13 cellular contexts compared by ENCODE assay signal in genomic region chr6:122853259-122853995, GRCh38.
DNase-seq lines count a peak whose midpoint lies in the region; ATAC-seq and TF ChIP-seq lines count a peak whose summit lies in the region.
"Had no signal": no experiment of that assay in that cellular context is flagged by ENCODE, and none has a peak within 500 bp of the region (broad histone marks: within the 10 kb centered on the region; RNA-seq: fewer than 3 reads in every experiment).

No MANE protein-coding gene starts in this region.

- H3K27ac Mint-ChIP-seq in stimulated activated naive B cell treated with anti-CD40 and anti-IgM and Interleukin-4, amounts not matched to agents 10 μg/mL and 1 μg/mL and 100 μg/mL, for 72 hours = no peak overlapping the region
- H3K27ac Mint-ChIP-seq: T-helper 2 cell treated with Interferon-gamma antibody and Interleukin-4, amounts not matched to agents 5 μg/mL and 100 μg/mL, for 36 hours had no signal

- no peak for TF ChIP-seq EP300 in upper lobe of left lung (IDR thresholded peaks at IDR 0.05)

- H3K36me3 ChIP-seq in upper lobe of left lung = no peaks in the 10 kb centered on the region
- H3K36me3 ChIP-seq: brain microvascular endothelial cell, neutrophil had no signal

- no peak overlapping the region for H3K27ac ChIP-seq in upper lobe of left lung
- H3K27ac ChIP-seq: brain microvascular endothelial cell, neutrophil had no signal

- no peaks in the 10 kb centered on the region for H3K4me1 Mint-ChIP-seq in stimulated activated naive B cell treated with anti-CD40 and anti-IgM and Interleukin-4, amounts not matched to agents 10 μg/mL and 1 μg/mL and 100 μg/mL, for 72 hours

- 68 to 73% methylated on average over 6 of the region's 6 CpGs for WGBS in upper lobe of left lung, 2 donors

- no peak for TF ChIP-seq CTCF in upper lobe of left lung (IDR thresholded peaks at IDR 0.05)

- H3K27me3 ChIP-seq in upper lobe of left lung = no peaks in the 10 kb centered on the region
- H3K27me3 ChIP-seq: brain microvascular endothelial cell had no signal

- H3K9me3 Mint-ChIP-seq in stimulated activated naive B cell treated with anti-CD40 and anti-IgM and Interleukin-4, amounts not matched to agents 10 μg/mL and 1 μg/mL and 100 μg/mL, for 72 hours = no peaks in the 10 kb centered on the region
- H3K9me3 Mint-ChIP-seq: T-helper 2 cell treated with Interferon-gamma antibody and Interleukin-4, amounts not matched to agents 5 μg/mL and 100 μg/mL, for 36 hours had no signal

- DNase-seq in stimulated activated naive B cell treated with anti-CD40 and anti-IgM and Interleukin-4, amounts not matched to agents 10 μg/mL and 1 μg/mL and 100 μg/mL, for 72 hours = no peak
- DNase-seq in NCI-H2196 treated with DMSO at 0.1 percent for 48 hours (lab: John Stamatoyannopoulos, UW; ENCODE audit: unreplicated experiment) (no peak), NCI-H2029 (lab: John Stamatoyannopoulos, UW) (no peak), upper lobe of left lung (no peak)
- DNase-seq: activated T-cell treated with anti-CD3 and anti-CD28 coated beads, Interleukin-2, amount 50 U/mL, for 1 hour; brain microvascular endothelial cell; NCI-H774 had no signal

- no peak overlapping the region for H3K4me3 Mint-ChIP-seq in stimulated activated naive B cell treated with anti-CD40 and anti-IgM and Interleukin-4, amounts not matched to agents 10 μg/mL and 1 μg/mL and 100 μg/mL, for 72 hours
- H3K4me3 Mint-ChIP-seq: T-helper 2 cell treated with Interferon-gamma antibody and Interleukin-4, amounts not matched to agents 5 μg/mL and 100 μg/mL, for 36 hours had no signal

- TF ChIP-seq POLR2A in upper lobe of left lung (IDR thresholded peaks at IDR 0.05) = no peak

- H3K9me3 ChIP-seq in upper lobe of left lung = no peaks in the 10 kb centered on the region
- H3K9me3 ChIP-seq: neutrophil had no signal

- H3K36me3 Mint-ChIP-seq in stimulated activated naive B cell treated with anti-CD40 and anti-IgM and Interleukin-4, amounts not matched to agents 10 μg/mL and 1 μg/mL and 100 μg/mL, for 72 hours = no peaks in the 10 kb centered on the region

- no peak overlapping the region for H3K4me3 ChIP-seq in upper lobe of left lung

- peaks cover 0 to 5% of the 10 kb centered on the region in 2 donors for H3K27me3 Mint-ChIP-seq in stimulated activated naive B cell treated with anti-CD40 and anti-IgM and Interleukin-4, amounts not matched to agents 10 μg/mL and 1 μg/mL and 100 μg/mL, for 72 hours

- no peaks in the 10 kb centered on the region for H3K4me1 ChIP-seq in upper lobe of left lung

- peak; percentile 79 for ATAC-seq in GM19035 (IDR thresholded peaks at IDR 0.05; ENCODE audit: unreplicated experiment)
- peak; percentile 95 for ATAC-seq in HG02763 (IDR thresholded peaks at IDR 0.05; ENCODE audit: unreplicated experiment)
- ATAC-seq in HG03565 (IDR thresholded peaks at IDR 0.05; ENCODE audit: unreplicated experiment) = peak; percentile 98
- peak; percentile 25 to 57 for ATAC-seq in stimulated activated naive B cell treated with anti-CD40 and anti-IgM and Interleukin-4, amounts not matched to agents 10 μg/mL and 1 μg/mL and 100 μg/mL, for 72 hours (replicated peaks)
- no peak for ATAC-seq in upper lobe of left lung (ENCODE audit: low FRiP score in 2 of 2)
- ATAC-seq: esophagus mucosa had no signal

Comparison
In these comparisons a context has a peak if more than half of its experiments do, and no peak if none do; other contexts are left out.
1. ATAC-seq: peak in GM19035 (single experiment), HG02763 (single experiment), HG03565 (single experiment) and stimulated activated naive B cell treated with anti-CD40 and anti-IgM and Interleukin-4, amounts not matched to agents 10 μg/mL and 1 μg/mL and 100 μg/mL, for 72 hours (2 of 2); none in upper lobe of left lung (0 of 2).